ENCODE assay signal across 16 cellular contexts in the genomic region with DNA sequence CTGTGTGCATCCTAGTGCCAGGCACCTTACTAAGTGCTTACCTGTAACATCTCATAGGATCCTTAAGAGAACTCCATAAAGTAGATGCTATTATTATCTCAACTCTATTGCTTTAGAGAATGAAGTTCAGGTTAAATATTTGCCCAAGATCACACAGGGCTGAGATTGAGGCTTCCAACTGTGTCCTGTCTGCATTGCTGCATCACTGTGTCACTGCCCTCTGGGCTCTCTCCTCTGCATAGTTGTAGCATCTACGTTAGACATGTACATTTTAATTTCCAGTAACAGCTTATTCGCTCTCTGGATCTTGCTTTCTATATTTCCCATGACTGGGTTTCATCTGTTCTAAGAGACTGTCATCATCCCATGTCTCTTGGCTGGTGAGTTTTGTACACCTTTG.
DNase-seq lines count a peak whose midpoint lies in the region; ATAC-seq and TF ChIP-seq lines count a peak whose summit lies in the region.
"Had no signal": no experiment of that assay in that cellular context is flagged by ENCODE, and none has a peak within 500 bp of the region (broad histone marks: within the 10 kb centered on the region; RNA-seq: fewer than 3 reads in every experiment).

No MANE protein-coding gene starts in this region.

- H3K4me1 ChIP-seq in mammary epithelial cell (ENCODE audit: insufficient read depth, low read length) (no peaks in the 10 kb centered on the region), breast epithelium (no peaks in the 10 kb centered on the region), mesendoderm (ENCODE audit: control insufficient read depth, low read depth, low read length) (no peaks in the 10 kb centered on the region)

- no peaks in the 10 kb centered on the region for H4K20me1 ChIP-seq in mammary epithelial cell (ENCODE audit: insufficient read depth, low read length)

- H2AFZ ChIP-seq in mammary epithelial cell (ENCODE audit: low read depth, low read length): no peak overlapping the region
- H2AFZ ChIP-seq: GM23248 had no signal

- H2AK5ac ChIP-seq in mesendoderm (ENCODE audit: low read length): no peak overlapping the region

- no peak overlapping the region for H3K23ac ChIP-seq in mesendoderm (ENCODE audit: low read length)

- no peak overlapping the region for H4K8ac ChIP-seq in mesendoderm (ENCODE audit: low read depth, low read length)

- H3K27me3 ChIP-seq in mammary epithelial cell (ENCODE audit: insufficient read depth, low read length) (no peaks in the 10 kb centered on the region), breast epithelium (no peaks in the 10 kb centered on the region), kidney epithelial cell (ENCODE audit: control insufficient read depth, insufficient read depth, low read length) (no peaks in the 10 kb centered on the region), mesendoderm (ENCODE audit: insufficient read depth, low read length, poor library complexity) (no peaks in the 10 kb centered on the region)

- H3K4me1 Mint-ChIP-seq in activated naive CD8-positive, alpha-beta T cell treated with anti-CD3 and anti-CD28 coated beads, Interleukin-2, amount 50 U/mL, for 24 hours: no peaks in the 10 kb centered on the region
- H3K4me1 Mint-ChIP-seq: B cell had no signal

- BruUV-seq in mammary epithelial cell (replicated peaks; lab: Mats Ljungman, UMichigan): no TSS peak

- peaks cover 7% of the 10 kb centered on the region for H3K9me3 Mint-ChIP-seq in activated naive CD8-positive, alpha-beta T cell treated with anti-CD3 and anti-CD28 coated beads, Interleukin-2, amount 50 U/mL, for 24 hours

- no peak for TF ChIP-seq POLR2A in breast epithelium (IDR thresholded peaks at IDR 0.05)

- dilution Hi-C loops in mammary epithelial cell (cut with HindIII; ENCODE audit: low sequenced_read_pairs): loop anchor here (5.0 kb wide), 1 partner anchor 37 kb away; no protein-coding TSS in a partner anchor

- H3K56ac ChIP-seq in mesendoderm (ENCODE audit: low read length): no peak overlapping the region

- H3K27me3 Mint-ChIP-seq in activated naive CD8-positive, alpha-beta T cell treated with anti-CD3 and anti-CD28 coated beads, Interleukin-2, amount 50 U/mL, for 24 hours: peaks cover 2% of the 10 kb centered on the region

- intact Hi-C loops in mammary epithelial cell (cut with micrococcal nuclease) (no loop called here), breast epithelium (cut with DNase I; ENCODE audit: low total_unique reads) (no loop called here)

- H3K27ac Mint-ChIP-seq in activated naive CD8-positive, alpha-beta T cell treated with anti-CD3 and anti-CD28 coated beads, Interleukin-2, amount 50 U/mL, for 24 hours: no peak overlapping the region
- H3K27ac Mint-ChIP-seq: B cell; CD4-positive, alpha-beta T cell had no signal

- H3K79me2 ChIP-seq in mammary epithelial cell (ENCODE audit: insufficient read depth, low read length): no peaks in the 10 kb centered on the region
- no peaks in the 10 kb centered on the region for H3K79me2 ChIP-seq in mesendoderm (ENCODE audit: control insufficient read depth, insufficient read depth, low read length)

- no peak overlapping the region for H3K4me2 ChIP-seq in mammary epithelial cell (ENCODE audit: insufficient read depth, low read depth, low read length)
- H3K4me2 ChIP-seq in mesendoderm (ENCODE audit: low read length): no peak overlapping the region

- WGBS in mammary epithelial cell (ENCODE audit: low coverage, missing lambda C conversion rate): 60% methylated on average over 2 of the region's 2 CpGs
- no CpG with 5 or more reads among the region's 2 CpGs for WGBS in mesendoderm (ENCODE audit: extremely low coverage, insufficient coverage, low lambda C conversion rate)

- no peak overlapping the region for H3K4me3 ChIP-seq in mammary epithelial cell (replicated peaks in 1 of 3; ENCODE audit: insufficient read depth in 1 of 3, low read depth in 2 of 3, low read length in 3 of 3)
- no peak overlapping the region for H3K4me3 ChIP-seq in breast epithelium
- no peak overlapping the region for H3K4me3 ChIP-seq in kidney epithelial cell (ENCODE audit: low read depth, low read length)
- no peak overlapping the region for H3K4me3 ChIP-seq in mesendoderm (ENCODE audit: low read length)
- H3K4me3 ChIP-seq: GM23248 had no signal

- H3K9me3 ChIP-seq in mammary epithelial cell (replicated peaks; ENCODE audit: insufficient read depth, low read length) (no peaks in the 10 kb centered on the region), breast epithelium (no peaks in the 10 kb centered on the region)

- no peak overlapping the region for H3K4me3 Mint-ChIP-seq in activated naive CD8-positive, alpha-beta T cell treated with anti-CD3 and anti-CD28 coated beads, Interleukin-2, amount 50 U/mL, for 24 hours
- H3K4me3 Mint-ChIP-seq: B cell; CD4-positive, alpha-beta T cell had no signal

- no peak overlapping the region for H3K18ac ChIP-seq in mesendoderm (ENCODE audit: low read length)

- peak; percentile 3 for DNase-seq in mammary epithelial cell
- no peak for DNase-seq in breast epithelium (ENCODE audit: low spot score in 2 of 2)
- peak; percentile 62 for DNase-seq in kidney epithelial cell (ENCODE audit: low read depth)
- DNase-seq in mesendoderm: peak; percentile 28
- no peak for DNase-seq in activated naive CD8-positive, alpha-beta T cell treated with anti-CD3 and anti-CD28 coated beads, Interleukin-2, amount 50 U/mL, for 24 hours
- no peak for DNase-seq in epidermal melanocyte (ENCODE audit: insufficient read length, low spot score)
- DNase-seq: C1 segment of cervical spinal cord; CD4-positive, alpha-beta T cell; DMS153; DMS79 treated with DMSO at 0.1 percent for 48 hours; EL; GM23248; H7 had no signal

- H3K9ac ChIP-seq in mammary epithelial cell (ENCODE audit: insufficient read depth, low read length) (no peak overlapping the region), mesendoderm (ENCODE audit: low read length) (no peak overlapping the region)
- H3K9ac ChIP-seq: GM23248 had no signal

- ATAC-seq in activated naive CD8-positive, alpha-beta T cell treated with anti-CD3 and anti-CD28 coated beads, Interleukin-2, amount 50 U/mL, for 24 hours: no peak
- no peak for ATAC-seq in HG03469 (IDR thresholded peaks at IDR 0.05; ENCODE audit: unreplicated experiment)

- in situ Hi-C loops in mammary epithelial cell (cut with MboI; ENCODE audit: low sequenced_read_pairs in 2 of 2): no loop called here

- no peak overlapping the region for H3K4ac ChIP-seq in mesendoderm (ENCODE audit: low read depth, low read length)

- no peak overlapping the region for H2BK15ac ChIP-seq in mesendoderm (replicated peaks; ENCODE audit: low read depth)

- H2BK5ac ChIP-seq in mesendoderm (ENCODE audit: low read length): no peak overlapping the region

- no peaks in the 10 kb centered on the region for H3K36me3 Mint-ChIP-seq in activated naive CD8-positive, alpha-beta T cell treated with anti-CD3 and anti-CD28 coated beads, Interleukin-2, amount 50 U/mL, for 24 hours (ENCODE audit: low read depth)

- H3K27ac ChIP-seq in mammary epithelial cell (ENCODE audit: insufficient read depth, low read depth, low read length): no peak overlapping the region
- no peak overlapping the region for H3K27ac ChIP-seq in breast epithelium
- no peak overlapping the region for H3K27ac ChIP-seq in mesendoderm (ENCODE audit: low read depth, low read length)
- H3K27ac ChIP-seq: 22Rv1, GM23248 had no signal

- no peaks in the 10 kb centered on the region for H3K79me1 ChIP-seq in mesendoderm (ENCODE audit: low read length)

- TF ChIP-seq CTCF in mammary epithelial cell (conservative IDR thresholded peaks at IDR 0.05 in 1 of 2, IDR thresholded peaks at IDR 0.05 in 1 of 2; ENCODE audit: extremely low read depth in 1 of 2, insufficient read depth in 1 of 2, low read depth in 1 of 2, low read length in 2 of 2) (no peak), breast epithelium (IDR thresholded peaks at IDR 0.05) (no peak), kidney epithelial cell (IDR thresholded peaks at IDR 0.05; ENCODE audit: insufficient read depth, low read length, poor library complexity, severe bottlenecking) (no peak)

- CTCF ChIA-PET in mammary epithelial cell (lab: Charles Lee; ENCODE audit: low non-redundant PET): no interaction called here

- H3K36me3 ChIP-seq in mammary epithelial cell (ENCODE audit: insufficient read depth, low read length) (no peaks in the 10 kb centered on the region), breast epithelium (no peaks in the 10 kb centered on the region), kidney epithelial cell (ENCODE audit: control insufficient read depth, insufficient read depth, low read length) (no peaks in the 10 kb centered on the region), mesendoderm (ENCODE audit: control insufficient read depth, insufficient read depth, low read length) (no peaks in the 10 kb centered on the region)

- no peak overlapping the region for H2BK120ac ChIP-seq in mesendoderm (ENCODE audit: low read depth, low read length)

- H4K5ac ChIP-seq in mesendoderm (ENCODE audit: low read length): no peak overlapping the region

Comparison
In these comparisons a context has a peak if more than half of its experiments do, and no peak if none do; other contexts are left out.
1. DNase-seq: peak in mammary epithelial cell (single experiment), kidney epithelial cell (single experiment) and mesendoderm (single experiment); none in breast epithelium (0 of 2), activated naive CD8-positive, alpha-beta T cell treated with anti-CD3 and anti-CD28 coated beads, Interleukin-2, amount 50 U/mL, for 24 hours (single experiment) and epidermal melanocyte (single experiment).